Comparison of ENCODE assay signal across 8 cellular contexts in the genomic region with DNA sequence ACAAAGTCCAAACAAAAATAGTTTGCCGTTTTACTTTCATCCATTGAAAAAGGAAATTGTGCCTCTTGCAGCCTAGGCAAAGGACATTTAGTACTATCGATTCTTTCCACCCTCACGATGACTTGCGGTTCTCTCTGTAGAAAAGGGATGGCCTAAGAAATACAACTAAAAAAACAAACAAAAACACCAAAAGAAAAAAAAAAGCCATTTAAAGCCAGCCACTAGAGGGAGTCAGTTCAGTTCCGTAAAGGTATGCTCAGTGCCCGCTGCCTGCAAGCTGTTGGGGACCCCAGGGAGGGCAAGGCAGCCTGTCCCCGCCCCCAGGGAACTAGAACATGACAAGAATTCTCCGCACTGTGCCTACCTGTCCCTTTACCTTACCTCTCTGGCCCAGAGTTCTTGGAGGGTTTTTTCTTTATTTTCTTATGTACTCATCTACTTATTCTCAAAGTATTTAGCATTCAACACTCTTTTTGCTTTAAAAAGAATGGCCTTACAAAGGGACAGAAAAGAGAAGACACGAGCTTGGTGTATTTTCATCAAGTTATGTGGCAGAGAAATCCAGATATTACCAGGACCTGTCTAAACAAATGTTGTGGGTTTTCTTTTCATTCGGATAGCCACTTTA. TPM values are rescaled to one million over a fixed set of nuclear protein-coding genes. Genes with fewer than 3 reads are reported as not detected.
DNase-seq lines count a peak whose midpoint lies in the region; ATAC-seq and TF ChIP-seq lines count a peak whose summit lies in the region.

No MANE protein-coding gene starts in this region.

- no peak overlapping the region for H4K91ac ChIP-seq in trophoblast cell (ENCODE audit: low read depth, low read length)

- H2AK5ac ChIP-seq in trophoblast cell (ENCODE audit: low read length): no peak overlapping the region

- TF ChIP-seq CTCF in CD4-positive, alpha-beta T cell (IDR thresholded peaks at IDR 0.05): peak; percentile 85

- no peak overlapping the region for H2BK12ac ChIP-seq in trophoblast cell (ENCODE audit: low read length)

- H3K9ac ChIP-seq in trophoblast cell (ENCODE audit: low read length): no peak overlapping the region

- H3K36me3 Mint-ChIP-seq in CD4-positive, alpha-beta T cell (ENCODE audit: low read depth): no peaks in the 10 kb centered on the region

- no peaks in the 10 kb centered on the region for H3K79me2 ChIP-seq in trophoblast cell (ENCODE audit: control insufficient read depth, insufficient read depth, low read length, poor library complexity)

- no peak overlapping the region for H3K4me3 ChIP-seq in trophoblast cell (ENCODE audit: low read depth, low read length)

- H4K12ac ChIP-seq in trophoblast cell (ENCODE audit: low read depth, low read length): no peak overlapping the region

- ATAC-seq in CD4-positive, alpha-beta T cell (ENCODE audit: poor library complexity): peak; percentile 46
- ATAC-seq in GM19455 (IDR thresholded peaks at IDR 0.05; ENCODE audit: unreplicated experiment) (peak; percentile 56), HG03460 (IDR thresholded peaks at IDR 0.05; ENCODE audit: unreplicated experiment) (no peak)

- H3K23ac ChIP-seq in trophoblast cell (ENCODE audit: low read length): no peak overlapping the region

- POLR2A ChIA-PET in CD4-positive, alpha-beta T cell (lab: Charles Lee): no interaction called here

- H3K4me1 ChIP-seq in trophoblast cell (ENCODE audit: control insufficient read depth in 1 of 2, insufficient read depth in 2 of 2, low read length in 2 of 2): peaks cover 4 to 5% of the 10 kb centered on the region in 2 experiments

- H3K4me3 Mint-ChIP-seq in CD4-positive, alpha-beta T cell: no peak overlapping the region

- H3K9me3 Mint-ChIP-seq in CD4-positive, alpha-beta T cell: no peaks in the 10 kb centered on the region

- H3K14ac ChIP-seq in trophoblast cell (ENCODE audit: low read length): no peak overlapping the region

- H2AFZ ChIP-seq in trophoblast cell (ENCODE audit: insufficient read depth, low read length, poor library complexity): peak overlapping the region; percentile 45

- H3K36me3 ChIP-seq in trophoblast cell (ENCODE audit: control insufficient read depth in 1 of 2, insufficient read depth in 2 of 2, low read length in 2 of 2): no peaks in the 10 kb centered on the region

- no peak overlapping the region for H2BK120ac ChIP-seq in trophoblast cell (ENCODE audit: insufficient read depth, low read length, poor library complexity)

- H4K8ac ChIP-seq in trophoblast cell (ENCODE audit: low read depth, low read length): no peak overlapping the region

- no peak overlapping the region for H3K27ac Mint-ChIP-seq in CD4-positive, alpha-beta T cell

- CTCF ChIA-PET in CD4-positive, alpha-beta T cell (lab: Charles Lee): interaction anchor here (1.4 kb wide), 1 partner anchor 376 kb away, joined by 6 read pairs; no protein-coding TSS in a partner anchor

- peaks cover 20% of the 10 kb centered on the region for H3K27me3 Mint-ChIP-seq in CD4-positive, alpha-beta T cell

- WGBS in trophoblast cell (ENCODE audit: extremely low coverage, insufficient coverage, insufficient read length): no CpG with 5 or more reads among the region's 10 CpGs

- no peaks in the 10 kb centered on the region for H3K9me3 ChIP-seq in CD4-positive, alpha-beta T cell (ENCODE audit: control insufficient read depth, low read length)
- H3K9me3 ChIP-seq in trophoblast cell (ENCODE audit: insufficient read depth, low read depth, low read length): no peaks in the 10 kb centered on the region

- peak in 4 of 10 experiments; percentile 9 to 24 (median 12) for DNase-seq in CD4-positive, alpha-beta T cell
- DNase-seq in NCI-H526 treated with DMSO at 0.1 percent for 48 hours (lab: John Stamatoyannopoulos, UW) (peak; percentile 10), fibroblast of the conjunctiva (ENCODE audit: low read depth) (peak; percentile 58), trophoblast cell (peak in 1 of 2 donors; percentile 68)
- DNase-seq in activated CD8-positive, alpha-beta memory T cell treated with anti-CD3 and anti-CD28 coated beads, Interleukin-2, amount 50 U/mL, for 48 hours: peak; percentile 60
- no peak for DNase-seq in effector CD4-positive, alpha-beta T cell

- no peak overlapping the region for H3K4ac ChIP-seq in trophoblast cell (ENCODE audit: low read depth, low read length)

- no peaks in the 10 kb centered on the region for H3K27me3 ChIP-seq in CD4-positive, alpha-beta T cell (ENCODE audit: control insufficient read depth, insufficient read depth, low read length)
- H3K27me3 ChIP-seq in trophoblast cell (ENCODE audit: insufficient read depth, low read length): no peaks in the 10 kb centered on the region

- H3K18ac ChIP-seq in trophoblast cell (ENCODE audit: low read length): no peak overlapping the region

- H3K79me1 ChIP-seq in trophoblast cell (ENCODE audit: low read length): peaks cover 2% of the 10 kb centered on the region

- H2BK5ac ChIP-seq in trophoblast cell (ENCODE audit: low read depth, low read length, poor library complexity): no peak overlapping the region

- H3K27ac ChIP-seq in CD4-positive, alpha-beta T cell (ENCODE audit: low read depth, low read length): no peak overlapping the region
- H3K27ac ChIP-seq in trophoblast cell (ENCODE audit: low read depth, low read length): no peak overlapping the region

- H3K4me2 ChIP-seq in trophoblast cell (ENCODE audit: low read length): no peak overlapping the region

- H3K4me1 Mint-ChIP-seq in CD4-positive, alpha-beta T cell (ENCODE audit: low read depth): peaks cover 6% of the 10 kb centered on the region

- intact Hi-C loops in CD4-positive, alpha-beta T cell (cut with DNase I, micrococcal nuclease): loop anchor here (1.0 kb wide), 1 partner anchor 376 kb away; no protein-coding TSS in a partner anchor

RNA-seq across cellular contexts. Expression of a gene that starts 29.9 kb away (rescaled TPM):
- total RNA-seq in CD4-positive, alpha-beta T cell: not detected
- 0.12 and 0.14 TPM in 2 replicates for polyA plus RNA-seq in trophoblast cell (2013)
